ENCODE assay signal across 20 cellular contexts in the genomic region with DNA sequence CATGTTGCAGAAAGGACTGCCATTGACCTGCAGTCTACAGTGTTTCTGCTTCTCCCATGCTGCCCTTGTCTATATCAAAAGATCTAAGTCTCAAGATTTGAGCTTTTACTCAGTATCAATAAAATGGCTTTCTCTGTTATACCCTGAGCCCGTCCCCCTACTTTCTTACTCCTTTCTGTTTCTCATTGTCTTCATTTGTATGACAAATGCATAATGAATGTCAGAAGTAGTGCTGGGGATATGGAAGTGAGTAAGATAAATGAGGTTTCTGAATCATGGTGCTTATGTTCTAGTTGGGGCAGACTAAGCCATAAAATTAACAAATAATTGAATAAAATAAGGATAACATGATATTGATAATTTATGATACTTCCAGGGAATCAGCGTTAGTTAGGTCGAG.
DNase-seq lines count a peak whose midpoint lies in the region; ATAC-seq and TF ChIP-seq lines count a peak whose summit lies in the region.
"Had no signal": no experiment of that assay in that cellular context is flagged by ENCODE, and none has a peak within 500 bp of the region (broad histone marks: within the 10 kb centered on the region; RNA-seq: fewer than 3 reads in every experiment).

No MANE protein-coding gene starts in this region.

- peaks cover 11% of the 10 kb centered on the region for H3K4me1 Mint-ChIP-seq in MCF 10A (ENCODE audit: insufficient read depth, unreplicated experiment)
- H3K4me1 Mint-ChIP-seq: activated CD4-positive, alpha-beta T cell treated with anti-CD3 and anti-CD28 coated beads for 36 hours; CD14-positive monocyte; naive B cell had no signal

- no peak for TF ChIP-seq POLR2A in vagina (IDR thresholded peaks at IDR 0.05)

- ATAC-seq in foreskin keratinocyte = peak; percentile 99
- ATAC-seq in HG03469 (IDR thresholded peaks at IDR 0.05; ENCODE audit: unreplicated experiment) = no peak
- ATAC-seq: activated CD4-positive, alpha-beta T cell treated with anti-CD3 and anti-CD28 coated beads for 36 hours had no signal

- no peaks in the 10 kb centered on the region for H4K20me1 ChIP-seq in mammary epithelial cell (ENCODE audit: insufficient read depth, low read length)

- H3K9me3 ChIP-seq in mammary epithelial cell (replicated peaks; ENCODE audit: insufficient read depth, low read length) (no peaks in the 10 kb centered on the region), adipocyte (ENCODE audit: control insufficient read depth, low read length) (no peaks in the 10 kb centered on the region), vagina (no peaks in the 10 kb centered on the region)
- H3K9me3 ChIP-seq: MG63 had no signal

- CTCF ChIA-PET in mammary epithelial cell (lab: Charles Lee; ENCODE audit: low non-redundant PET) (no interaction called here), MCF 10A (lab: Yijun Ruan, JAX) (interaction anchor here (0.6 to 1.3 kb wide), 5 partner anchors 11 to 414 kb away, joined by 3 read pairs; no protein-coding TSS in a partner anchor)

- no peak overlapping the region for H3K27ac Mint-ChIP-seq in MCF 10A (ENCODE audit: low read depth, unreplicated experiment)
- H3K27ac Mint-ChIP-seq: activated CD4-positive, alpha-beta T cell treated with anti-CD3 and anti-CD28 coated beads for 36 hours; CD14-positive monocyte; naive B cell; T-helper 2 cell treated with Interferon-gamma antibody and Interleukin-4, amounts not matched to agents 5 μg/mL and 100 μg/mL, for 36 hours had no signal

- H3K27ac ChIP-seq in mammary epithelial cell (ENCODE audit: insufficient read depth, low read depth, low read length) = no peak overlapping the region
- no peak overlapping the region for H3K27ac ChIP-seq in foreskin keratinocyte
- H3K27ac ChIP-seq in vagina = no peak overlapping the region
- H3K27ac ChIP-seq: 22Rv1 had no signal

- no peaks in the 10 kb centered on the region for H3K36me3 Mint-ChIP-seq in MCF 10A (ENCODE audit: insufficient read depth, unreplicated experiment)
- H3K36me3 Mint-ChIP-seq: CD14-positive monocyte, naive B cell had no signal

- BruUV-seq in mammary epithelial cell (replicated peaks; lab: Mats Ljungman, UMichigan) = no TSS peak
- BruUV-seq in MCF 10A (replicated peaks; lab: Mats Ljungman, UMichigan) = no TSS peak

- H3K4me3 ChIP-seq in mammary epithelial cell (replicated peaks in 1 of 3; ENCODE audit: insufficient read depth in 1 of 3, low read depth in 2 of 3, low read length in 3 of 3) (no peak overlapping the region), adipocyte (ENCODE audit: low read length) (no peak overlapping the region), vagina (no peak overlapping the region)
- H3K4me3 ChIP-seq: lung, MG63 had no signal

- intact Hi-C loops in mammary epithelial cell (cut with micrococcal nuclease) = no loop called here
- intact Hi-C loops in MCF 10A (cut with micrococcal nuclease) = no loop called here
- intact Hi-C loops in vagina (cut with DNase I) = no loop called here

- no peak for TF ChIP-seq CTCF in mammary epithelial cell (conservative IDR thresholded peaks at IDR 0.05 in 1 of 2, IDR thresholded peaks at IDR 0.05 in 1 of 2; ENCODE audit: extremely low read depth in 1 of 2, insufficient read depth in 1 of 2, low read depth in 1 of 2, low read length in 2 of 2)
- TF ChIP-seq CTCF in MCF 10A (IDR thresholded peaks at IDR 0.05; ENCODE audit: unreplicated experiment) = no peak
- no peak for TF ChIP-seq CTCF in foreskin keratinocyte (conservative IDR thresholded peaks at IDR 0.05)
- TF ChIP-seq CTCF in vagina (IDR thresholded peaks at IDR 0.05) = no peak

- in situ Hi-C loops in mammary epithelial cell (cut with MboI; ENCODE audit: low sequenced_read_pairs in 2 of 2) = no loop called here

- DNase-seq in mammary epithelial cell = peak; percentile 49
- DNase-seq in MCF 10A (ENCODE audit: unreplicated experiment) = no peak
- DNase-seq in adipocyte (ENCODE audit: low read depth) = peak; percentile 45
- DNase-seq in foreskin keratinocyte = peak; percentile 58 to 82
- no peak for DNase-seq in NOMO-1 treated with dmso at 0.1 percent for 144 hours (lab: John Stamatoyannopoulos, UW; ENCODE audit: unreplicated experiment)
- no peak for DNase-seq in vagina (ENCODE audit: extremely low spot score in 2 of 2)
- no peak for DNase-seq in SIG-M5 (lab: John Stamatoyannopoulos, UW)
- DNase-seq: activated CD4-positive, alpha-beta T cell treated with anti-CD3 and anti-CD28 coated beads for 36 hours; activated effector memory CD4-positive, alpha-beta T cell treated with anti-CD3 and anti-CD28 coated beads, Interleukin-2, amount 50 U/mL, for 16 hours; amygdala; DMS53; MG63; naive B cell; NCI-H187 treated with DMSO at 0.1 percent for 48 hours; SHP77 treated with DMSO at 0.1 percent for 48 hours had no signal

- H3K27me3 Mint-ChIP-seq in MCF 10A (ENCODE audit: insufficient read depth, unreplicated experiment) = no peaks in the 10 kb centered on the region
- H3K27me3 Mint-ChIP-seq: naive B cell had no signal

- POLR2A ChIA-PET in MCF 10A (lab: Yijun Ruan, JAX) = interaction anchor here (1.0 to 1.5 kb wide), 3 partner anchors 9 to 1074 kb away, joined by 3 to 5 read pairs (median 5); no protein-coding TSS in a partner anchor

- no peak overlapping the region for H3K9ac ChIP-seq in mammary epithelial cell (ENCODE audit: insufficient read depth, low read length)
- H3K9ac ChIP-seq in adipocyte (ENCODE audit: low read length) = no peak overlapping the region

- no peaks in the 10 kb centered on the region for H3K27me3 ChIP-seq in mammary epithelial cell (ENCODE audit: insufficient read depth, low read length)
- H3K27me3 ChIP-seq in adipocyte (replicated peaks; ENCODE audit: control insufficient read depth, insufficient read depth, low read length) = no peaks in the 10 kb centered on the region
- H3K27me3 ChIP-seq in foreskin keratinocyte = no peaks in the 10 kb centered on the region
- H3K27me3 ChIP-seq in vagina = no peaks in the 10 kb centered on the region
- H3K27me3 ChIP-seq: MG63 had no signal

- H3K79me2 ChIP-seq in mammary epithelial cell (ENCODE audit: insufficient read depth, low read length) = no peaks in the 10 kb centered on the region

- H3K36me3 ChIP-seq in mammary epithelial cell (ENCODE audit: insufficient read depth, low read length) (no peaks in the 10 kb centered on the region), adipocyte (ENCODE audit: control insufficient read depth, insufficient read depth, low read length, severe bottlenecking) (no peaks in the 10 kb centered on the region), vagina (no peaks in the 10 kb centered on the region)
- H3K36me3 ChIP-seq: MG63 had no signal

- H3K9me3 Mint-ChIP-seq in MCF 10A (ENCODE audit: unreplicated experiment) = no peaks in the 10 kb centered on the region
- H3K9me3 Mint-ChIP-seq: T-helper 2 cell treated with Interferon-gamma antibody and Interleukin-4, amounts not matched to agents 5 μg/mL and 100 μg/mL, for 36 hours had no signal

- H2AFZ ChIP-seq in mammary epithelial cell (ENCODE audit: low read depth, low read length) = no peak overlapping the region

- 76% methylated on average over 3 of the region's 3 CpGs for WGBS in mammary epithelial cell (ENCODE audit: low coverage, missing lambda C conversion rate)

- H3K4me3 Mint-ChIP-seq in MCF 10A (ENCODE audit: unreplicated experiment) = no peak overlapping the region
- H3K4me3 Mint-ChIP-seq: activated CD4-positive, alpha-beta T cell treated with anti-CD3 and anti-CD28 coated beads for 36 hours; CD14-positive monocyte; naive B cell; T-helper 2 cell treated with Interferon-gamma antibody and Interleukin-4, amounts not matched to agents 5 μg/mL and 100 μg/mL, for 36 hours had no signal

- H3K4me1 ChIP-seq in mammary epithelial cell (ENCODE audit: insufficient read depth, low read length) = peaks cover 7% of the 10 kb centered on the region
- peaks cover 16% of the 10 kb centered on the region for H3K4me1 ChIP-seq in adipocyte (ENCODE audit: control insufficient read depth, insufficient read depth, low read length)
- H3K4me1 ChIP-seq in foreskin keratinocyte = peaks cover 11% of the 10 kb centered on the region
- no peaks in the 10 kb centered on the region for H3K4me1 ChIP-seq in vagina

- dilution Hi-C loops in mammary epithelial cell (cut with HindIII; ENCODE audit: low sequenced_read_pairs) = no loop called here

- peak overlapping the region; percentile 29 for H3K4me2 ChIP-seq in mammary epithelial cell (ENCODE audit: insufficient read depth, low read depth, low read length)

Comparison
In these comparisons a context has a peak if more than half of its experiments do, and no peak if none do; other contexts are left out.
1. DNase-seq: peak in mammary epithelial cell (single experiment), adipocyte (single experiment) and foreskin keratinocyte (2 of 2); none in MCF 10A (single experiment), NOMO-1 treated with dmso at 0.1 percent for 144 hours (single experiment), vagina (0 of 2) and SIG-M5 (single experiment).